Comparison of ENCODE assay signal across 12 cellular contexts in the genomic region with DNA sequence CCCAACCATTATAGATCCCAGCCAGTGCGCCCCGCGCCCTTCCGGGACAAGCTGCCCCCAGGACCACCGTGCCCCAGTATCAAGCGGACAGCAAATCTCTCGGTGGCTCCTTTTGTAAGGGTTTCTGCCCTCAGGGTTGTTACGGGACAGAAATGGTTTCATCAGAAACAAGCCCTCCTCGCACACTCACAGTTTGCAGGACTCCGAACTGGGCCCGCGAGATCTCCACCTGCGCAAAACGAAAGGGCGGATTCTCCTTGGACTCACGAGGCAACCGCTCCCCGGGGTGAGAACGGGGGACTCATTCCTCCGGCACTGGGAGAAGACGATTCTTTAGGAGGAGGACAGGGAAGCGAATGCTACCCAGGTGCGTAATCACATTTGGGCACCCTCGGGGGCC. TPM values are rescaled to one million over a fixed set of nuclear protein-coding genes. Genes with fewer than 3 reads are reported as not detected.
DNase-seq lines count a peak whose midpoint lies in the region; ATAC-seq and TF ChIP-seq lines count a peak whose summit lies in the region.
"Had no signal": no experiment of that assay in that cellular context is flagged by ENCODE, and none has a peak within 500 bp of the region (broad histone marks: within the 10 kb centered on the region; RNA-seq: fewer than 3 reads in every experiment).

No MANE protein-coding gene starts in this region.

- H3K4me3 ChIP-seq in ACC112 (ENCODE audit: low read depth, low read length) (peak overlapping the region; percentile 89), HUES48 (ENCODE audit: low read depth, low read length) (peak overlapping the region; percentile 76), neural progenitor cell (peak overlapping the region; percentile 65)

- no peaks in the 10 kb centered on the region for H4K20me1 ChIP-seq in neural progenitor cell (ENCODE audit: low read depth)

- peak overlapping the region; percentile 95 for H3K4me2 ChIP-seq in neural progenitor cell

- H3K27ac ChIP-seq in ACC112 (ENCODE audit: low read depth, low read length): no peak overlapping the region
- no peak overlapping the region for H3K27ac ChIP-seq in HUES48 (ENCODE audit: low read depth, low read length)
- no peak overlapping the region for H3K27ac ChIP-seq in neural progenitor cell

- peak overlapping the region; percentile 27; the same call in 1 of the 2 replicates for H3K9ac ChIP-seq in HUES48 (ENCODE audit: low read depth, low read length)
- no peak overlapping the region for H3K9ac ChIP-seq in neural progenitor cell

- peaks cover 12 to 41% of the 10 kb centered on the region in 2 donors for H3K27me3 Mint-ChIP-seq in effector memory CD8-positive, alpha-beta T cell
- H3K27me3 Mint-ChIP-seq in neural progenitor cell (ENCODE audit: insufficient read depth, low read depth): peaks cover 47% of the 10 kb centered on the region

- peaks cover 12% of the 10 kb centered on the region for H3F3A ChIP-seq in neural progenitor cell (ENCODE audit: low read depth)

- H3K36me3 ChIP-seq in ACC112 (ENCODE audit: insufficient read depth, low read length) (no peaks in the 10 kb centered on the region; the same call in 1 of the 2 replicates), HUES48 (ENCODE audit: control insufficient read depth, insufficient read depth, low read length) (peaks cover 15% of the 10 kb centered on the region), neural progenitor cell (no peaks in the 10 kb centered on the region)

- no peak for ATAC-seq in effector memory CD8-positive, alpha-beta T cell (replicated peaks)
- ATAC-seq in GM18502 (IDR thresholded peaks at IDR 0.05; ENCODE audit: poor library complexity, unreplicated experiment) (no peak), GM18907 (IDR thresholded peaks at IDR 0.05; ENCODE audit: unreplicated experiment) (no peak)

- H2AFZ ChIP-seq in ACC112 (ENCODE audit: low read length, unreplicated experiment) (peak overlapping the region; percentile 36), neural progenitor cell (replicated peaks) (peak overlapping the region; percentile 80)

- DNase-seq in effector memory CD8-positive, alpha-beta T cell: no peak
- DNase-seq in neural progenitor cell (ENCODE audit: low spot score): no peak
- no peak for DNase-seq in RPMI8226
- no peak for DNase-seq in NCI-H2227 (lab: John Stamatoyannopoulos, UW; ENCODE audit: unreplicated experiment)
- DNase-seq: anterior cingulate cortex, DMS153, NCI-H2171 treated with DMSO at 0.1 percent for 48 hours, T-helper 9 cell had no signal

- no peaks in the 10 kb centered on the region for H3K9me3 ChIP-seq in HUES48 (ENCODE audit: control insufficient read depth, insufficient read depth, low read length)
- no peaks in the 10 kb centered on the region for H3K9me3 ChIP-seq in neural progenitor cell (ENCODE audit: low read depth)

- H3K79me2 ChIP-seq in ACC112 (ENCODE audit: control insufficient read depth, insufficient read depth, low read length, unreplicated experiment) (peaks cover 34% of the 10 kb centered on the region), neural progenitor cell (ENCODE audit: low read depth) (peaks cover 35% of the 10 kb centered on the region)

- H3K4me1 Mint-ChIP-seq in effector memory CD8-positive, alpha-beta T cell (ENCODE audit: low read depth in 2 of 2): peaks cover 2 to 8% of the 10 kb centered on the region in 2 donors
- peaks cover 12% of the 10 kb centered on the region for H3K4me1 Mint-ChIP-seq in neural progenitor cell

- no peaks in the 10 kb centered on the region for H3K9me3 Mint-ChIP-seq in effector memory CD8-positive, alpha-beta T cell
- no peaks in the 10 kb centered on the region for H3K9me3 Mint-ChIP-seq in neural progenitor cell

- H3K4me1 ChIP-seq in ACC112 (ENCODE audit: control insufficient read depth, insufficient read depth, low read length, unreplicated experiment) (peaks cover 11% of the 10 kb centered on the region), HUES48 (ENCODE audit: control insufficient read depth, insufficient read depth, low read length) (peaks cover 6% of the 10 kb centered on the region), neural progenitor cell (peaks cover 9% of the 10 kb centered on the region)

- H3K4me3 Mint-ChIP-seq in effector memory CD8-positive, alpha-beta T cell: peak overlapping the region; percentile 6 to 33
- H3K4me3 Mint-ChIP-seq in neural progenitor cell: peak overlapping the region; percentile 65

- no peak overlapping the region for H3K27ac Mint-ChIP-seq in effector memory CD8-positive, alpha-beta T cell
- no peak overlapping the region for H3K27ac Mint-ChIP-seq in neural progenitor cell

- no peak for TF ChIP-seq CTCF in neural progenitor cell (IDR thresholded peaks at IDR 0.05)

- peaks cover 3% of the 10 kb centered on the region for H3K36me3 Mint-ChIP-seq in effector memory CD8-positive, alpha-beta T cell (ENCODE audit: insufficient read depth)
- no peaks in the 10 kb centered on the region for H3K36me3 Mint-ChIP-seq in neural progenitor cell

- H3K27me3 ChIP-seq in ACC112 (ENCODE audit: insufficient read depth, low read length): no peaks in the 10 kb centered on the region
- peaks cover 34% of the 10 kb centered on the region for H3K27me3 ChIP-seq in HUES48 (ENCODE audit: control insufficient read depth, insufficient read depth, low read length)
- H3K27me3 ChIP-seq in neural progenitor cell: peaks cover 30% of the 10 kb centered on the region

RNA-seq across cellular contexts. Expression of a gene that starts 51.1 kb away (rescaled TPM):
- total RNA-seq in neural progenitor cell (ENCODE audit: low replicate concordance): 6.0 and 15.2 TPM in 2 replicates

RNA-seq across cellular contexts. Expression of a gene that starts 54.5 kb away (rescaled TPM):
- 1.6 and 2.1 TPM in 2 replicates for total RNA-seq in neural progenitor cell (ENCODE audit: low replicate concordance)
